Comparison of ENCODE assay signal across 21 cellular contexts in the genomic region with DNA sequence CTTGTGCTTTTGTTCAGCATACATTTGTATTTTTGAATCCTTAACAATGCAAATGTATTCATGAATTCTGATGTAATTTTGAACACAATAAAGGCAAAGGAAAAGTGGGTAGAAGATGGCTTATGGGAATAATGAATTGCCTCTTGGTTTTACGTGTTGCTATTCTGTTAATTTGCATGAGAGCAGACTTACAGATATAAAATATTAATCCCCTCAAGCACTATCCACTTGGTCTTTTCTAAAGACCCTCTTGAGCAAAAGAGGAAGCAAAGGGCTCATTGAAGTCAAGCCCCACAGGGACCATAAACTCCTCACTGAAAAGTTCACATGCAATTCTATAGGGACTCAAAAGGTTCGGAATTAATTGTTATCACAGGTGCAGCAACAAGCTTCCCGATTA.
"Had no signal": no experiment of that assay in that cellular context is flagged by ENCODE, and none has a peak within 500 bp of the region (broad histone marks: within the 10 kb centered on the region; RNA-seq: fewer than 3 reads in every experiment).

No MANE protein-coding gene starts in this region.

- H3K27ac ChIP-seq: breast epithelium, coronary artery, esophagus muscularis mucosa, hepatocyte, neural progenitor cell, testis, vagina had no signal

- H3K9me3 Mint-ChIP-seq: neural progenitor cell had no signal

- H3K27me3 Mint-ChIP-seq: activated CD4-positive, alpha-beta memory T cell treated with anti-CD3 and anti-CD28 coated beads for 36 hours; activated naive CD8-positive, alpha-beta T cell; progenitor cell of endocrine pancreas had no signal

- H3K27ac Mint-ChIP-seq: activated T-helper 1 cell treated with anti-CD3 and anti-CD28 coated beads, Interleukin-12 subunit alpha, Interleukin-12 subunit beta, Interleukin-2, Interleukin-4 antibody, amounts not matched to agents 30 ng/mL and 10 ng/mL and 1 ng/mL, durations not matched to agents 14 hours and 24 hours and 36 hours; neural progenitor cell; progenitor cell of endocrine pancreas had no signal

- H3K4me3 ChIP-seq: breast epithelium, coronary artery, esophagus muscularis mucosa, hepatocyte, neural progenitor cell, spleen, testis, vagina had no signal

- H3K4me1 ChIP-seq: breast epithelium, esophagus muscularis mucosa, neural progenitor cell, testis, vagina had no signal

- H3K36me3 ChIP-seq: breast epithelium, neural progenitor cell had no signal

- H3K36me3 Mint-ChIP-seq: neural progenitor cell had no signal

- H3K9me3 ChIP-seq: breast epithelium, testis, vagina had no signal

- H3K4me3 Mint-ChIP-seq: activated CD4-positive, alpha-beta memory T cell treated with anti-CD3 and anti-CD28 coated beads for 36 hours; activated naive CD8-positive, alpha-beta T cell; activated T-helper 1 cell treated with anti-CD3 and anti-CD28 coated beads, Interleukin-12 subunit alpha, Interleukin-12 subunit beta, Interleukin-2, Interleukin-4 antibody, amounts not matched to agents 30 ng/mL and 10 ng/mL and 1 ng/mL, durations not matched to agents 14 hours and 24 hours and 36 hours; neural progenitor cell had no signal

- H3K4me1 Mint-ChIP-seq: neural progenitor cell had no signal

- H3K27me3 ChIP-seq: breast epithelium, esophagus muscularis mucosa, hepatocyte, neural progenitor cell, spleen, testis, vagina had no signal

- DNase-seq: activated CD4-positive, alpha-beta memory T cell treated with anti-CD3 and anti-CD28 coated beads for 36 hours; activated CD4-positive, alpha-beta T cell treated with anti-CD3 and anti-CD28 coated beads for 48 hours; amniotic stem cell; cerebellar nuclear complex; glutamatergic neuron; kidney glomerular epithelial cell; spleen; stimulated activated CD4-positive, alpha-beta T cell treated with anti-CD3 and anti-CD28 coated beads, Interleukin-4, amount 100 ng/mL, for 1 hour; stimulated activated naive CD4-positive, alpha-beta T cell; T1000; testis; trophoblast cell had no signal
